ENCODE assay signal across 16 cellular contexts in the genomic region with DNA sequence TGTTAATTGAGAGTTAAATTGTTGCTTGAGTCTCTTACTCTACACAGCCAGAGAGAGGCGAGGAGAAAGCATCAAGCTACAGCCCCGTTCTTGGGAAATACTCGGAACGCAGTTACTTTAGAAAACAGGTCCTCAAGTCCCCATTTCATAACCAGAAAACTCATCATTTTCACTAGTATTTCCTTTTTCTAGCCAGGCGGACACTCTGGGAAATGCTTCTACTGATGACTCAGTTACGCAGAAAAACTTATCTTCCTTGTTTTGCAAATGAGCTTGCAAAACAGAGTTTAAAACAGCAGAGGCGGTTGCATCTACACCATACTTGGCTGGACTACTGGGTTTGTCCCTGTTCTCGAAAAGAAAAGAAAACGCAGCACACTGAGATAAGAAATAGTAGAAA.
DNase-seq lines count a peak whose midpoint lies in the region; ATAC-seq and TF ChIP-seq lines count a peak whose summit lies in the region.
"Had no signal": no experiment of that assay in that cellular context is flagged by ENCODE, and none has a peak within 500 bp of the region (broad histone marks: within the 10 kb centered on the region; RNA-seq: fewer than 3 reads in every experiment).

No MANE protein-coding gene starts in this region.

- peak overlapping the region; percentile 31 for H3K4me2 ChIP-seq in hepatocyte

- H3K4me1 ChIP-seq in hepatocyte (ENCODE audit: insufficient read depth) (no peaks in the 10 kb centered on the region), ascending aorta (no peaks in the 10 kb centered on the region)

- H3K4me3 ChIP-seq in choroid plexus epithelial cell (ENCODE audit: low read depth, low read length) (no peak overlapping the region), hepatocyte (no peak overlapping the region), ascending aorta (no peak overlapping the region)

- TF ChIP-seq CTCF in choroid plexus epithelial cell (conservative IDR thresholded peaks at IDR 0.05; ENCODE audit: low read depth, low read length) (peak; percentile 15), hepatocyte (IDR thresholded peaks at IDR 0.05; ENCODE audit: poor library complexity) (no peak), ascending aorta (IDR thresholded peaks at IDR 0.05) (no peak)

- no peaks in the 10 kb centered on the region for H3K79me2 ChIP-seq in hepatocyte

- no peak overlapping the region for H3K27ac ChIP-seq in hepatocyte
- no peak overlapping the region for H3K27ac ChIP-seq in ascending aorta
- H3K27ac ChIP-seq: 22Rv1 had no signal

- no peaks in the 10 kb centered on the region for H4K20me1 ChIP-seq in hepatocyte (ENCODE audit: insufficient read depth, poor library complexity, severe bottlenecking)

- no peak for ATAC-seq in GM21390 (IDR thresholded peaks at IDR 0.05; ENCODE audit: unreplicated experiment)
- no peak for ATAC-seq in HG02938 (IDR thresholded peaks at IDR 0.05; ENCODE audit: unreplicated experiment)
- ATAC-seq: HCT116 had no signal

- DNase-seq in SIG-M5 treated with dmso at 0.1 percent for 504 hours (lab: John Stamatoyannopoulos, UW; ENCODE audit: unreplicated experiment) = peak; percentile 92
- DNase-seq in SIG-M5 (lab: John Stamatoyannopoulos, UW) = no peak
- DNase-seq in choroid plexus epithelial cell (ENCODE audit: low read depth) = peak; percentile 75
- peak; percentile 34 for DNase-seq in hepatocyte (ENCODE audit: low spot score)
- DNase-seq in superior temporal gyrus (ENCODE audit: extremely low spot score) = peak; percentile 47
- no peak for DNase-seq in ascending aorta (ENCODE audit: low spot score in 2 of 2)
- DNase-seq: activated CD4-positive, alpha-beta memory T cell treated with anti-CD3 and anti-CD28 coated beads for 36 hours; activated effector memory CD4-positive, alpha-beta T cell treated with Interleukin-2 at 50 U/mL for 16 hours; cerebellar nuclear complex; GF-D8; MM.1S; occipital lobe had no signal

- H3K9me3 ChIP-seq in hepatocyte (ENCODE audit: low read depth) (no peaks in the 10 kb centered on the region), ascending aorta (no peaks in the 10 kb centered on the region)

- H3K36me3 ChIP-seq in hepatocyte (replicated peaks; ENCODE audit: insufficient read depth, low read depth) (no peaks in the 10 kb centered on the region), ascending aorta (no peaks in the 10 kb centered on the region)

- no peaks in the 10 kb centered on the region for H3K9me2 ChIP-seq in hepatocyte (replicated peaks; ENCODE audit: insufficient read depth)

- no peaks in the 10 kb centered on the region for H3K27me3 ChIP-seq in hepatocyte
- H3K27me3 ChIP-seq in ascending aorta = no peaks in the 10 kb centered on the region

- no peak overlapping the region for H2AFZ ChIP-seq in hepatocyte

- 75% methylated on average over 9 of the region's 9 CpGs for whole genome bisulfite sequencing in hepatocyte (ENCODE audit: low lambda C conversion rate, missing lambda C conversion rate)

- intact Hi-C loops in ascending aorta (cut with DNase I) = no loop called here

Comparison
In these comparisons a context has a peak if more than half of its experiments do, and no peak if none do; other contexts are left out.
1. DNase-seq: peak in SIG-M5 treated with dmso at 0.1 percent for 504 hours (single experiment), choroid plexus epithelial cell (single experiment), hepatocyte (single experiment) and superior temporal gyrus (single experiment); none in SIG-M5 (single experiment) and ascending aorta (0 of 2).